Comparison of ENCODE assay signal across 19 cellular contexts in genomic region chr12:132271755-132272092, GRCh38. TPM values are rescaled to one million over a fixed set of nuclear protein-coding genes. Genes with fewer than 3 reads are reported as not detected.
"Had no signal": no experiment of that assay in that cellular context is flagged by ENCODE, and none has a peak within 500 bp of the region (broad histone marks: within the 10 kb centered on the region; RNA-seq: fewer than 3 reads in every experiment).

No MANE protein-coding gene starts in this region.

- H3K36me3 ChIP-seq: MG63, SJCRH30 had no signal

- H3K4me1 ChIP-seq: SJCRH30 had no signal

- H3K4me3 ChIP-seq: MG63, SJCRH30 had no signal

- H3K9me3 ChIP-seq: MG63, SJCRH30 had no signal

- ATAC-seq: Panc1, SK-N-SH treated with all-trans-retinoic acid at 6 μM for 48 hours had no signal

- H3K27me3 ChIP-seq: MG63 had no signal

- DNase-seq: IMR-90, Karpas-422, KG1, MG63, NCI-H1092, NCI-H1436, NCI-H2081 treated with DMSO at 0.1 percent for 48 hours, NCI-H2171, NCI-H226, NCI-H446, NCI-H510A, NCI-H524 treated with DMSO at 0.1 percent for 48 hours, NCI-H774, SHP77 treated with DMSO at 0.1 percent for 48 hours, SJCRH30 had no signal

- H3K27ac ChIP-seq: RWPE1, SJCRH30 had no signal

RNA-seq across cellular contexts. Expression of gene GALNT9, which starts 57.7 kb away (rescaled TPM):
- total RNA-seq: HT-29 had no signal
